Comparison of ENCODE assay signal across 17 cellular contexts in the genomic region with DNA sequence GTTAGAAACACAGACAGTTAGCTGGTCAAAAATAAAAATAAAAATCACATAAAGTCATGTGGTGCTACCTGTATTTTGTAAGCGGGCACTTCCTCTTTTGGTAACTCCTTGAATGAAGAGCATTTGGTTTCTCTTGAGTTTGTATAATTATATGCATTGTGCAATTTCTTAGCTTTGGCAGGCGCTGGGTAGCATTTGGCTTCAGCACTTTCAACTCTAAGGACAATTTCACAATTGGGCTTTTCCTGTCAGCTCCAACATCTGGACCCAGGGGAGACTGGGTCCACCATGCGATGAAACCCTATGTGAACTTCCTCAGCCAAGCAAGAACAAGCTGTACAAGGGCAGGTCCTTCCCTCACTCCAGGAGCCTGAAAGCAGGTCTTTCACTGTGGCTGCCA.
DNase-seq lines count a peak whose midpoint lies in the region; ATAC-seq, FAIRE-seq and TF ChIP-seq lines count a peak whose summit lies in the region.
"Had no signal": no experiment of that assay in that cellular context is flagged by ENCODE, and none has a peak within 500 bp of the region (broad histone marks: within the 10 kb centered on the region; RNA-seq: fewer than 3 reads in every experiment).

No MANE protein-coding gene starts in this region.

- H3K27ac Mint-ChIP-seq in endothelial cell (ENCODE audit: unreplicated experiment), result no peak overlapping the region
- H3K27ac Mint-ChIP-seq in CD8-positive, alpha-beta T cell, result no peak overlapping the region
- H3K27ac Mint-ChIP-seq: IgD-negative memory B cell, T-cell had no signal

- H3K36me3 Mint-ChIP-seq in endothelial cell (ENCODE audit: low read depth, unreplicated experiment), result peaks cover 31% of the 10 kb centered on the region
- peaks cover 5% of the 10 kb centered on the region for H3K36me3 Mint-ChIP-seq in CD8-positive, alpha-beta T cell

- FAIRE-seq in GM12891 (lab: Jason Lieb, UNC), result no peak
- FAIRE-seq: islet of Langerhans had no signal

- CTCF ChIA-PET in CD8-positive, alpha-beta T cell (lab: Charles Lee), result interaction anchor here (1.1 to 1.8 kb wide), 3 partner anchors 9 to 62 kb away, joined by 3 to 4 read pairs (median 3); no protein-coding TSS in a partner anchor

- H3K27me3 Mint-ChIP-seq in endothelial cell (ENCODE audit: unreplicated experiment), result peaks cover 5% of the 10 kb centered on the region
- no peaks in the 10 kb centered on the region for H3K27me3 Mint-ChIP-seq in CD8-positive, alpha-beta T cell (ENCODE audit: low read depth)
- H3K27me3 Mint-ChIP-seq: IgD-negative memory B cell had no signal

- POLR2A ChIA-PET in CD8-positive, alpha-beta T cell (lab: Charles Lee), result no interaction called here

- H3K9me3 ChIP-seq in ascending aorta (no peaks in the 10 kb centered on the region), right atrium auricular region (no peaks in the 10 kb centered on the region)
- no peaks in the 10 kb centered on the region for H3K9me3 ChIP-seq in CD8-positive, alpha-beta T cell (ENCODE audit: low read length)

- H3K27me3 ChIP-seq in ascending aorta (no peaks in the 10 kb centered on the region), right atrium auricular region (no peaks in the 10 kb centered on the region)
- H3K27me3 ChIP-seq in CD8-positive, alpha-beta T cell (ENCODE audit: insufficient read depth, low read length), result no peaks in the 10 kb centered on the region

- TF ChIP-seq CTCF in ascending aorta (IDR thresholded peaks at IDR 0.05) (no peak), right atrium auricular region (IDR thresholded peaks at IDR 0.05) (no peak), endothelial cell (IDR thresholded peaks at IDR 0.05; ENCODE audit: unreplicated experiment) (no peak)
- no peak for TF ChIP-seq CTCF in CD8-positive, alpha-beta T cell (IDR thresholded peaks at IDR 0.05)

- no peak overlapping the region for H3K4me3 Mint-ChIP-seq in endothelial cell (ENCODE audit: unreplicated experiment)
- H3K4me3 Mint-ChIP-seq in CD8-positive, alpha-beta T cell, result no peak overlapping the region
- H3K4me3 Mint-ChIP-seq: IgD-negative memory B cell, T-cell had no signal

- H3K4me3 ChIP-seq in ascending aorta (peak overlapping the region in 1 of 2 donors; percentile 19), right atrium auricular region (no peak overlapping the region)
- no peak overlapping the region for H3K4me3 ChIP-seq in CD8-positive, alpha-beta T cell (ENCODE audit: low read depth, low read length)

- DNase-seq in GM12891 (ENCODE audit: insufficient read length, low spot score), result no peak
- DNase-seq in ascending aorta (ENCODE audit: low spot score in 2 of 2), result peak; percentile 37 to 86
- DNase-seq in right atrium auricular region (ENCODE audit: low spot score), result peak; percentile 88
- peak; percentile 17 for DNase-seq in stromal cell of bone marrow (ENCODE audit: low read depth)
- DNase-seq in germinal center (ENCODE audit: low spot score), result no peak
- no peak for DNase-seq in endothelial cell (ENCODE audit: low spot score)
- DNase-seq in CD8-positive, alpha-beta T cell, result no peak
- DNase-seq: activated CD4-positive, alpha-beta T cell treated with anti-CD3 and anti-CD28 coated beads, Interleukin-2, amount 50 U/mL, for 4 hours; activated gamma-delta T cell; central memory CD4-positive, alpha-beta T cell; erythroblast; NCI-H2081 treated with DMSO at 0.1 percent for 48 hours; PC-3; T-cell had no signal

- H3K9me3 Mint-ChIP-seq in endothelial cell (ENCODE audit: unreplicated experiment), result peaks cover 4% of the 10 kb centered on the region
- H3K9me3 Mint-ChIP-seq in CD8-positive, alpha-beta T cell, result no peaks in the 10 kb centered on the region
- H3K9me3 Mint-ChIP-seq: T-cell had no signal

- no peak for ATAC-seq in HG03139 (IDR thresholded peaks at IDR 0.05; ENCODE audit: unreplicated experiment)
- ATAC-seq in CD8-positive, alpha-beta T cell, result no peak
- ATAC-seq: PC-3, T-cell had no signal

- H3K4me1 Mint-ChIP-seq in endothelial cell (ENCODE audit: unreplicated experiment), result peaks cover 19% of the 10 kb centered on the region
- H3K4me1 Mint-ChIP-seq in CD8-positive, alpha-beta T cell (ENCODE audit: low read depth), result no peaks in the 10 kb centered on the region
- H3K4me1 Mint-ChIP-seq: T-cell had no signal

- H3K27ac ChIP-seq in ascending aorta (peak overlapping the region; percentile 16 to 74), right atrium auricular region (peak overlapping the region in 1 of 2 donors; percentile 55)
- no peak overlapping the region for H3K27ac ChIP-seq in CD8-positive, alpha-beta T cell (ENCODE audit: low read depth, low read length)

- no peak for TF ChIP-seq POLR2A in GM12891 (IDR thresholded peaks at IDR 0.05; ENCODE audit: low read depth, low read length)

- H3K4me1 ChIP-seq in ascending aorta (peaks cover 6 to 15% of the 10 kb centered on the region in 2 donors), right atrium auricular region (peaks cover 0 to 36% of the 10 kb centered on the region in 2 donors)
- no peaks in the 10 kb centered on the region for H3K4me1 ChIP-seq in CD8-positive, alpha-beta T cell (ENCODE audit: insufficient read depth, low read length)

- H3K36me3 ChIP-seq in ascending aorta (no peaks in the 10 kb centered on the region), right atrium auricular region (no peaks in the 10 kb centered on the region)
- H3K36me3 ChIP-seq in CD8-positive, alpha-beta T cell (ENCODE audit: insufficient read depth, low read length), result no peaks in the 10 kb centered on the region

- intact Hi-C loops in ascending aorta (cut with DNase I), result no loop called here
- intact Hi-C loops in CD8-positive, alpha-beta T cell (cut with DNase I, micrococcal nuclease), result no loop called here

TF ChIP-seq in GM12891, 5 proteins besides CTCF, POLR2A, EP300 and RAD21:
- TF ChIP-seq SPI1 (IDR thresholded peaks at IDR 0.05; ENCODE audit: low read depth, low read length) (peak; percentile 89), TAF1 (IDR thresholded peaks at IDR 0.05; ENCODE audit: low read depth, low read length) (no peak)
TF ChIP-seq in GM12891: peak in this region for 1.

Comparison
In these comparisons a context has a peak if more than half of its experiments do, and no peak if none do; other contexts are left out.
1. DNase-seq: peak in ascending aorta (2 of 2), right atrium auricular region (single experiment) and stromal cell of bone marrow (single experiment); none in GM12891 (single experiment), germinal center (single experiment), endothelial cell (single experiment) and CD8-positive, alpha-beta T cell (0 of 7).